Comparison of ENCODE assay signal across 24 cellular contexts in genomic region chr3:13966302-13966701, GRCh38.
"Had no signal": no experiment of that assay in that cellular context is flagged by ENCODE, and none has a peak within 500 bp of the region (broad histone marks: within the 10 kb centered on the region; RNA-seq: fewer than 3 reads in every experiment).

No MANE protein-coding gene starts in this region.

- ATAC-seq: mucosa of descending colon; naive thymus-derived CD4-positive, alpha-beta T cell; natural killer cell treated with Interleukin-12 subunit alpha and Interleukin-12 subunit beta and Interleukin-15 and Interleukin-18, amount 100 ng/mL, for 72 hours; right cardiac atrium; sciatic nerve; stimulated activated effector memory CD8-positive, alpha-beta T cell treated with anti-CD3 and anti-CD28 coated beads, Interleukin-12 subunit alpha, Interleukin-12 subunit beta, amount 100 ng/mL, for 72 hours; upper lobe of right lung had no signal

- DNase-seq: hypothalamus; immature natural killer cell; left ventricle myocardium inferior; midbrain; mucosa of descending colon; naive thymus-derived CD4-positive, alpha-beta T cell; ovary; retina; right cardiac atrium; spleen; stimulated activated CD4-positive, alpha-beta T cell treated with anti-CD3 and anti-CD28 coated beads, Interleukin-4, amount 100 ng/mL, for 24 hours; stimulated activated naive CD4-positive, alpha-beta T cell; tibial artery; trophoblast cell; upper lobe of right lung had no signal

- FAIRE-seq: islet of Langerhans, urothelium cell line had no signal

- H3K27me3 ChIP-seq: ovary, suprapubic skin, tibial artery, upper lobe of right lung had no signal

- H3K9me3 ChIP-seq: ovary, suprapubic skin, thoracic aorta, upper lobe of right lung had no signal

- H3K27ac ChIP-seq: left ventricle myocardium inferior, ovary, skin epidermis, spleen, suprapubic skin, thoracic aorta, tibial artery, upper lobe of right lung had no signal

- H3K4me3 ChIP-seq: left ventricle myocardium inferior, lung, mucosa of descending colon, ovary, skin epidermis, spleen, suprapubic skin, thoracic aorta, tibial artery, upper lobe of right lung had no signal

- H3K4me1 ChIP-seq: left ventricle myocardium inferior, spleen, suprapubic skin, tibial artery, upper lobe of right lung had no signal

- H3K36me3 ChIP-seq: left ventricle myocardium inferior, ovary, spleen, suprapubic skin, thoracic aorta, tibial artery, upper lobe of right lung had no signal
